ENCODE assay signal across 16 cellular contexts in genomic region chr6:158830736-158831135, GRCh38. TPM values are rescaled to one million over a fixed set of nuclear protein-coding genes. Genes with fewer than 3 reads are reported as not detected.
DNase-seq lines count a peak whose midpoint lies in the region; ATAC-seq and TF ChIP-seq lines count a peak whose summit lies in the region.
"Had no signal": no experiment of that assay in that cellular context is flagged by ENCODE, and none has a peak within 500 bp of the region (broad histone marks: within the 10 kb centered on the region; RNA-seq: fewer than 3 reads in every experiment).

No MANE protein-coding gene starts in this region.

- WGBS in endodermal cell (ENCODE audit: insufficient coverage in 1 of 2, insufficient read length in 1 of 2), 2 experiments = 94 to 95% methylated on average over 12 to 13 of the region's 13 CpGs

- H3K9me3 Mint-ChIP-seq in stimulated activated naive CD8-positive, alpha-beta T cell treated with anti-CD3 and anti-CD28 coated beads, Interleukin-15, Interleukin-2, amounts not matched to agents 100 ng/mL and 50 ng/mL, for 24 hours = no peaks in the 10 kb centered on the region
- no peaks in the 10 kb centered on the region for H3K9me3 Mint-ChIP-seq in stimulated activated naive CD8-positive, alpha-beta T cell treated with anti-CD3 and anti-CD28 coated beads, Interleukin-15, amount 100 ng/mL, for 72 hours
- H3K9me3 Mint-ChIP-seq in endodermal cell = no peaks in the 10 kb centered on the region
- no peaks in the 10 kb centered on the region for H3K9me3 Mint-ChIP-seq in stimulated activated memory B cell treated with anti-CD40 and anti-IgM and Interleukin-4, amounts not matched to agents 10 μg/mL and 1 μg/mL and 100 μg/mL, for 72 hours
- H3K9me3 Mint-ChIP-seq: CD8-positive, alpha-beta T cell had no signal

- H3K27ac ChIP-seq in endodermal cell (ENCODE audit: low read depth, low read length) = no peak overlapping the region
- H3K27ac ChIP-seq: BLaER1 treated with 17β-estradiol and CSF1 and Interleukin-3, amounts not matched to agents 10 nM and 100 nM; HL-60 had no signal

- H3K4me1 ChIP-seq in endodermal cell (ENCODE audit: control insufficient read depth, insufficient read depth, low read length) = peaks cover 2% of the 10 kb centered on the region

- H3K27ac Mint-ChIP-seq in stimulated activated naive CD8-positive, alpha-beta T cell treated with anti-CD3 and anti-CD28 coated beads, Interleukin-15, Interleukin-2, amounts not matched to agents 100 ng/mL and 50 ng/mL, for 24 hours = peak overlapping the region; percentile 61
- H3K27ac Mint-ChIP-seq in stimulated activated naive CD8-positive, alpha-beta T cell treated with anti-CD3 and anti-CD28 coated beads, Interleukin-15, amount 100 ng/mL, for 72 hours = no peak overlapping the region
- H3K27ac Mint-ChIP-seq in endodermal cell (no peak overlapping the region), T-helper 17 cell (no peak overlapping the region)
- peak overlapping the region; percentile 58 for H3K27ac Mint-ChIP-seq in stimulated activated memory B cell treated with anti-CD40 and anti-IgM and Interleukin-4, amounts not matched to agents 10 μg/mL and 1 μg/mL and 100 μg/mL, for 72 hours

- H3K36me3 ChIP-seq in endodermal cell (ENCODE audit: control insufficient read depth, insufficient read depth, low read length) = no peaks in the 10 kb centered on the region
- H3K36me3 ChIP-seq: BLaER1 treated with 17β-estradiol and CSF1 and Interleukin-3, amounts not matched to agents 10 nM and 100 nM had no signal

- no peak overlapping the region for H3K9ac ChIP-seq in endodermal cell (ENCODE audit: extremely low read depth, low read length, poor library complexity, severe bottlenecking)
- H3K9ac ChIP-seq: BLaER1 treated with 17β-estradiol and CSF1 and Interleukin-3, amounts not matched to agents 10 nM and 100 nM had no signal

- no peak for TF ChIP-seq CTCF in endodermal cell (conservative IDR thresholded peaks at IDR 0.05)

- no peak for DNase-seq in stimulated activated naive CD8-positive, alpha-beta T cell treated with anti-CD3 and anti-CD28 coated beads, Interleukin-15, amount 100 ng/mL, for 72 hours
- DNase-seq in endodermal cell = peak; percentile 19
- DNase-seq in UCSD-AML1 (lab: John Stamatoyannopoulos, UW; ENCODE audit: unreplicated experiment) = no peak
- DNase-seq in T-helper 17 cell = no peak
- DNase-seq in SW480 (ENCODE audit: low spot score) = no peak
- DNase-seq: 8988T; Calu3; CD8-positive, alpha-beta T cell; DND-41; EL; HCEC 1CT had no signal

- H3K36me3 Mint-ChIP-seq in stimulated activated naive CD8-positive, alpha-beta T cell treated with anti-CD3 and anti-CD28 coated beads, Interleukin-15, Interleukin-2, amounts not matched to agents 100 ng/mL and 50 ng/mL, for 24 hours (ENCODE audit: low read depth) = no peaks in the 10 kb centered on the region
- H3K36me3 Mint-ChIP-seq in endodermal cell (ENCODE audit: low read depth) (no peaks in the 10 kb centered on the region), T-helper 17 cell (ENCODE audit: low read depth) (no peaks in the 10 kb centered on the region)
- no peaks in the 10 kb centered on the region for H3K36me3 Mint-ChIP-seq in stimulated activated memory B cell treated with anti-CD40 and anti-IgM and Interleukin-4, amounts not matched to agents 10 μg/mL and 1 μg/mL and 100 μg/mL, for 72 hours
- H3K36me3 Mint-ChIP-seq: CD8-positive, alpha-beta T cell had no signal

- no peak overlapping the region for H3K4me3 Mint-ChIP-seq in stimulated activated naive CD8-positive, alpha-beta T cell treated with anti-CD3 and anti-CD28 coated beads, Interleukin-15, Interleukin-2, amounts not matched to agents 100 ng/mL and 50 ng/mL, for 24 hours
- H3K4me3 Mint-ChIP-seq in stimulated activated naive CD8-positive, alpha-beta T cell treated with anti-CD3 and anti-CD28 coated beads, Interleukin-15, amount 100 ng/mL, for 72 hours = no peak overlapping the region
- H3K4me3 Mint-ChIP-seq in endodermal cell (no peak overlapping the region), T-helper 17 cell (no peak overlapping the region)
- H3K4me3 Mint-ChIP-seq in stimulated activated memory B cell treated with anti-CD40 and anti-IgM and Interleukin-4, amounts not matched to agents 10 μg/mL and 1 μg/mL and 100 μg/mL, for 72 hours = no peak overlapping the region
- H3K4me3 Mint-ChIP-seq: CD8-positive, alpha-beta T cell had no signal

- no peak overlapping the region for H3K4me3 ChIP-seq in endodermal cell (ENCODE audit: low read length)
- H3K4me3 ChIP-seq: BLaER1 treated with 17β-estradiol and CSF1 and Interleukin-3, amounts not matched to agents 10 nM and 100 nM; GM12878 had no signal

- H3K27me3 ChIP-seq in endodermal cell (ENCODE audit: control insufficient read depth, insufficient read depth, low read length, poor library complexity, severe bottlenecking) = no peaks in the 10 kb centered on the region
- H3K27me3 ChIP-seq: BLaER1 treated with 17β-estradiol and CSF1 and Interleukin-3, amounts not matched to agents 10 nM and 100 nM had no signal

- ATAC-seq in stimulated activated naive CD8-positive, alpha-beta T cell treated with anti-CD3 and anti-CD28 coated beads, Interleukin-15, amount 100 ng/mL, for 72 hours = no peak
- ATAC-seq in stimulated activated memory B cell treated with anti-CD40 and anti-IgM and Interleukin-4, amounts not matched to agents 10 μg/mL and 1 μg/mL and 100 μg/mL, for 72 hours = no peak
- no peak for ATAC-seq in T-helper 17 cell
- ATAC-seq: CD8-positive, alpha-beta T cell; GM12878 had no signal

- H3K9me3 ChIP-seq in endodermal cell (ENCODE audit: control insufficient read depth, low read length) = no peaks in the 10 kb centered on the region
- no peaks in the 10 kb centered on the region for H3K9me3 ChIP-seq in T-helper 17 cell (ENCODE audit: control insufficient read depth, low read length, poor library complexity, severe bottlenecking)
- H3K9me3 ChIP-seq: BLaER1 treated with 17β-estradiol and CSF1 and Interleukin-3, amounts not matched to agents 10 nM and 100 nM had no signal

- no peaks in the 10 kb centered on the region for H3K27me3 Mint-ChIP-seq in stimulated activated naive CD8-positive, alpha-beta T cell treated with anti-CD3 and anti-CD28 coated beads, Interleukin-15, Interleukin-2, amounts not matched to agents 100 ng/mL and 50 ng/mL, for 24 hours
- H3K27me3 Mint-ChIP-seq in stimulated activated naive CD8-positive, alpha-beta T cell treated with anti-CD3 and anti-CD28 coated beads, Interleukin-15, amount 100 ng/mL, for 72 hours = no peaks in the 10 kb centered on the region
- H3K27me3 Mint-ChIP-seq in endodermal cell (ENCODE audit: insufficient read depth) (no peaks in the 10 kb centered on the region), T-helper 17 cell (peaks cover 12% of the 10 kb centered on the region)
- H3K27me3 Mint-ChIP-seq in stimulated activated memory B cell treated with anti-CD40 and anti-IgM and Interleukin-4, amounts not matched to agents 10 μg/mL and 1 μg/mL and 100 μg/mL, for 72 hours = no peaks in the 10 kb centered on the region

- peaks cover 18% of the 10 kb centered on the region for H3K4me1 Mint-ChIP-seq in stimulated activated naive CD8-positive, alpha-beta T cell treated with anti-CD3 and anti-CD28 coated beads, Interleukin-15, Interleukin-2, amounts not matched to agents 100 ng/mL and 50 ng/mL, for 24 hours (ENCODE audit: low read depth)
- H3K4me1 Mint-ChIP-seq in stimulated activated naive CD8-positive, alpha-beta T cell treated with anti-CD3 and anti-CD28 coated beads, Interleukin-15, amount 100 ng/mL, for 72 hours = peaks cover 12% of the 10 kb centered on the region
- H3K4me1 Mint-ChIP-seq in endodermal cell (peaks cover 20% of the 10 kb centered on the region), T-helper 17 cell (peaks cover 8% of the 10 kb centered on the region)
- peaks cover 36% of the 10 kb centered on the region for H3K4me1 Mint-ChIP-seq in stimulated activated memory B cell treated with anti-CD40 and anti-IgM and Interleukin-4, amounts not matched to agents 10 μg/mL and 1 μg/mL and 100 μg/mL, for 72 hours

RNA-seq across cellular contexts. Expression of gene EZR, which starts 11.6 kb away (rescaled TPM):
- total RNA-seq in endodermal cell (100 to 1,000 TPM; 145 to 209 TPM), T-helper 17 cell (100 to 1,000 TPM; 341 to 361 TPM)
- 118 TPM for polyA plus RNA-seq in endodermal cell (2013, experiment 1 of 2)
- polyA plus RNA-seq in endodermal cell (2013, experiment 2 of 2) = 115 TPM

Comparison
In these comparisons a context has a peak if more than half of its experiments do, and no peak if none do; other contexts are left out.
1. H3K27ac Mint-ChIP-seq: peak in stimulated activated naive CD8-positive, alpha-beta T cell treated with anti-CD3 and anti-CD28 coated beads, Interleukin-15, Interleukin-2, amounts not matched to agents 100 ng/mL and 50 ng/mL, for 24 hours (single experiment) and stimulated activated memory B cell treated with anti-CD40 and anti-IgM and Interleukin-4, amounts not matched to agents 10 μg/mL and 1 μg/mL and 100 μg/mL, for 72 hours (single experiment); none in stimulated activated naive CD8-positive, alpha-beta T cell treated with anti-CD3 and anti-CD28 coated beads, Interleukin-15, amount 100 ng/mL, for 72 hours (0 of 2), endodermal cell (single experiment) and T-helper 17 cell (single experiment).